13 cellular contexts compared by ENCODE assay signal in the genomic region with DNA sequence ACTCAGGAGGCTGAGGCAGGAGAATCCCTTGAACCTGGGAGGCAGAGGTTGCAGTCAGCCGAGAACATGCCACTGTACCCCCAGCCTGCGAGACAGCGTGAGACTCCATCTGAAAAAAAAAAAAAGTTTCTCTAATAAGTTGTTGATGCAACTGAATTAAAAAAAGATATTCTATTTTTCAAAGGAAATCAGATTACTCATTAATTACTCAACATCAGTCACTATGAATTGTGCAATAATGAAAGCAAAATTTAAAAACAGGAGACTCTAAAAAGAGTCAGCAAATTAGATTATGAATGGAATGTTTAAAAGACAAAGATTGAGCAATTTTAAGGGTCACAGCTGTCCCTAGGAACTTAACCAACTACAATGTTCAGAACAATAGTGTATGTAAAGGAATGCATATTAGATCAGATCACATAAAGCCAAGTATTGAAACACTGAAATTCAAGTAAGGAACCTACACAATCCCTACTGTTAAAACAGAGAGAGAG.
DNase-seq lines count a peak whose midpoint lies in the region; ATAC-seq and TF ChIP-seq lines count a peak whose summit lies in the region.
"Had no signal": no experiment of that assay in that cellular context is flagged by ENCODE, and none has a peak within 500 bp of the region (broad histone marks: within the 10 kb centered on the region; RNA-seq: fewer than 3 reads in every experiment).

No MANE protein-coding gene starts in this region.

- H3K27me3 Mint-ChIP-seq in activated T-cell treated with anti-CD3 and anti-CD28 coated beads, Interleukin-2, amount 50 U/mL, for 4 hours (ENCODE audit: low read depth), result no peaks in the 10 kb centered on the region

- no peaks in the 10 kb centered on the region for H3K9me3 ChIP-seq in adrenal gland (replicated peaks in 1 of 3)
- H3K9me3 ChIP-seq in suprapubic skin, result no peaks in the 10 kb centered on the region
- no peaks in the 10 kb centered on the region for H3K9me3 ChIP-seq in transverse colon
- H3K9me3 ChIP-seq: heart left ventricle had no signal

- peaks cover 14% of the 10 kb centered on the region for H3K4me1 Mint-ChIP-seq in activated T-cell treated with anti-CD3 and anti-CD28 coated beads, Interleukin-2, amount 50 U/mL, for 4 hours (ENCODE audit: low read depth)

- no peak for TF ChIP-seq CTCF in adrenal gland (IDR thresholded peaks at IDR 0.05)
- no peak for TF ChIP-seq CTCF in suprapubic skin (IDR thresholded peaks at IDR 0.05)
- TF ChIP-seq CTCF in transverse colon (IDR thresholded peaks at IDR 0.05), result no peak

- H3K4me3 ChIP-seq in adrenal gland (no peak overlapping the region), suprapubic skin (no peak overlapping the region), transverse colon (no peak overlapping the region)
- H3K4me3 ChIP-seq: heart left ventricle had no signal

- ATAC-seq in activated T-cell treated with anti-CD3 and anti-CD28 coated beads, Interleukin-2, amount 50 U/mL, for 4 hours, result peak; percentile 34 to 52
- no peak for ATAC-seq in GM18870 (IDR thresholded peaks at IDR 0.05; ENCODE audit: unreplicated experiment)

- in situ Hi-C loops in transverse colon (cut with MboI; ENCODE audit: low pct_ligation_motif_present in 1 of 4, low pct_unique_long_range_greater_than_20kb in 1 of 4, low sequenced_read_pairs in 3 of 4), result no loop called here

- TF ChIP-seq POLR2A in adrenal gland (IDR thresholded peaks at IDR 0.05), result no peak
- no peak for TF ChIP-seq POLR2A in suprapubic skin (IDR thresholded peaks at IDR 0.05)
- TF ChIP-seq POLR2A in transverse colon (IDR thresholded peaks at IDR 0.05), result no peak

- intact Hi-C loops in adrenal gland (cut with DNase I), result no loop called here
- intact Hi-C loops in transverse colon (cut with DNase I; ENCODE audit: low total_unique reads), result no loop called here

- H3K4me1 ChIP-seq in adrenal gland (replicated peaks in 1 of 2) (peaks cover 21 to 29% of the 10 kb centered on the region in 2 donors), suprapubic skin (peaks cover 28% of the 10 kb centered on the region), transverse colon (no peaks in the 10 kb centered on the region)

- DNase-seq in activated T-cell treated with anti-CD3 and anti-CD28 coated beads, Interleukin-2, amount 50 U/mL, for 4 hours, result no peak
- DNase-seq in activated T-cell treated with anti-CD3 and anti-CD28 coated beads for 4 hours, result no peak
- peak in 1 of 7 donors; percentile 16 for DNase-seq in adrenal gland
- DNase-seq in foreskin melanocyte, result peak; percentile 71
- no peak for DNase-seq in suprapubic skin (ENCODE audit: low spot score in 2 of 2)
- no peak for DNase-seq in NCI-H774 (lab: John Stamatoyannopoulos, UW)
- no peak for DNase-seq in transverse colon
- DNase-seq: activated naive CD4-positive, alpha-beta T cell treated with anti-CD3 and anti-CD28 coated beads, Interleukin-2, amount 50 U/mL, for 16 hours; heart left ventricle; NCI-H82; WERI-Rb-1 had no signal

- no peak overlapping the region for H3K4me3 Mint-ChIP-seq in activated T-cell treated with anti-CD3 and anti-CD28 coated beads, Interleukin-2, amount 50 U/mL, for 4 hours

- TF ChIP-seq EP300 in suprapubic skin (IDR thresholded peaks at IDR 0.05), result no peak
- TF ChIP-seq EP300 in transverse colon (IDR thresholded peaks at IDR 0.05; ENCODE audit: low read depth), result no peak

- peak overlapping the region in 3 of 5 donors; percentile 59 to 64 (median 64) for H3K27ac ChIP-seq in adrenal gland
- H3K27ac ChIP-seq in suprapubic skin, result peak overlapping the region; percentile 25
- H3K27ac ChIP-seq in transverse colon, result peak overlapping the region in 2 of 4 donors; percentile 19 to 22
- H3K27ac ChIP-seq: KMS-11, WERI-Rb-1 had no signal

- no peaks in the 10 kb centered on the region for H3K36me3 Mint-ChIP-seq in activated T-cell treated with anti-CD3 and anti-CD28 coated beads, Interleukin-2, amount 50 U/mL, for 4 hours (ENCODE audit: insufficient read depth)

- H3K36me3 ChIP-seq in adrenal gland (replicated peaks in 1 of 2), result no peaks in the 10 kb centered on the region
- no peaks in the 10 kb centered on the region for H3K36me3 ChIP-seq in suprapubic skin
- H3K36me3 ChIP-seq in transverse colon, result no peaks in the 10 kb centered on the region
- H3K36me3 ChIP-seq: heart left ventricle, WERI-Rb-1 had no signal

- H3K27me3 ChIP-seq in adrenal gland, result no peaks in the 10 kb centered on the region
- no peaks in the 10 kb centered on the region for H3K27me3 ChIP-seq in suprapubic skin
- H3K27me3 ChIP-seq in transverse colon, result no peaks in the 10 kb centered on the region
- H3K27me3 ChIP-seq: heart left ventricle had no signal

- no peaks in the 10 kb centered on the region for H3K9me3 Mint-ChIP-seq in activated T-cell treated with anti-CD3 and anti-CD28 coated beads, Interleukin-2, amount 50 U/mL, for 4 hours

- WGBS in adrenal gland, 4 donors, result 27 to 33% (median 31%) methylated on average over 3 of the region's 3 CpGs
- WGBS in suprapubic skin, result 19% methylated on average over 3 of the region's 3 CpGs
- WGBS in transverse colon (ENCODE audit: low coverage in 1 of 2), 2 donors, result 66 to 72% methylated on average over 3 of the region's 3 CpGs
